In the genomic region with DNA sequence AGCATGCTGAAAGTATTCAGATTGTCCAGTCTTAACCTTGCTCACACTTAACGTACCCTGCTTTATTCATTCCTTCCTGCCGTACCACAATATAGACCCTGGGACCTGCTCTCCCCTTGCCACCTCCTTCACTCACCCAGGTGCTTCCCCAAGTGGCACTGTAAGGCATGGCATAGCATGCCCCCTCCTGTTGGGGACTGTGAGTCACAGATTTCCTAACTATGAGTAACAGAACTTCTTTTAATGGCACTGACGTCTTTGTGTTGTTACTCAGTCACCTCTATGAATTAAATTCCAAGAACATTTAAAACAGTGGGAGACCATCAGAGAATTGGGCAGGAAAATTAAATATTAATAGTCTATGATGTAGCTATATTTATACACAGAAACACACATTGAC, we compare ENCODE assay signal across 22 cellular contexts.
DNase-seq lines count a peak whose midpoint lies in the region; ATAC-seq and TF ChIP-seq lines count a peak whose summit lies in the region.
"Had no signal": no experiment of that assay in that cellular context is flagged by ENCODE, and none has a peak within 500 bp of the region (broad histone marks: within the 10 kb centered on the region; RNA-seq: fewer than 3 reads in every experiment).

No MANE protein-coding gene starts in this region.

- H3K9me3 Mint-ChIP-seq in T-cell: peaks cover 17 to 42% (median 23%) of the 10 kb centered on the region in 3 donors

- intact Hi-C loops in lower lobe of right lung (cut with DNase I): no loop called here

- H3K4me3 ChIP-seq in astrocyte of the cerebellum (ENCODE audit: low read depth, low read length) (no peak overlapping the region), lower lobe of right lung (no peak overlapping the region), coronary artery (no peak overlapping the region)
- H3K4me3 ChIP-seq: dorsolateral prefrontal cortex, esophagus squamous epithelium, GM12878, right lobe of liver, stomach, vagina had no signal

- H3K27me3 Mint-ChIP-seq in T-cell: no peaks in the 10 kb centered on the region

- H3K36me3 ChIP-seq in lower lobe of right lung: no peaks in the 10 kb centered on the region
- H3K36me3 ChIP-seq: esophagus squamous epithelium, neutrophil, right lobe of liver, stomach, vagina had no signal

- in situ Hi-C loops in astrocyte of the cerebellum (cut with HindIII; ENCODE audit: low sequenced_read_pairs): no loop called here

- peak; percentile 70 for DNase-seq in ELR (ENCODE audit: low read depth)
- peak; percentile 2 for DNase-seq in MV-4-11 (lab: John Stamatoyannopoulos, UW)
- DNase-seq in astrocyte of the cerebellum (ENCODE audit: low read depth): no peak
- no peak for DNase-seq in lower lobe of right lung
- no peak for DNase-seq in NCI-H2227 (lab: John Stamatoyannopoulos, UW; ENCODE audit: unreplicated experiment)
- no peak for DNase-seq in T-cell
- DNase-seq in coronary artery (ENCODE audit: low spot score): no peak
- DNase-seq: activated CD4-positive, alpha-beta T cell treated with anti-CD3 and anti-CD28 coated beads for 48 hours; COR-L47; dorsolateral prefrontal cortex; esophagus squamous epithelium; NCI-H1105 treated with DMSO at 0.1 percent for 48 hours; NCI-H2171; NK-92 treated with Interleukin-12 subunit alpha and Interleukin-12 subunit beta, amount 100 ng/mL, for 24 hours; right lobe of liver; stomach; T-helper 9 cell had no signal

- H3K36me3 Mint-ChIP-seq in T-cell: no peaks in the 10 kb centered on the region

- POLR2A ChIA-PET in T-cell (lab: Charles Lee): no interaction called here

- H3K4me3 Mint-ChIP-seq in T-cell: no peak overlapping the region

- CTCF ChIA-PET in T-cell (lab: Charles Lee): no interaction called here

- H3K27ac Mint-ChIP-seq in T-cell: no peak overlapping the region

- ATAC-seq in lower lobe of right lung (peak; percentile 55 to 59), T-cell (replicated peaks in 1 of 4) (no peak), GM18909 (IDR thresholded peaks at IDR 0.05; ENCODE audit: poor library complexity, unreplicated experiment) (no peak)
- ATAC-seq: GM12878, HCT116 had no signal

- H3K4me1 ChIP-seq in lower lobe of right lung: no peaks in the 10 kb centered on the region
- H3K4me1 ChIP-seq: esophagus squamous epithelium, right lobe of liver, stomach, vagina had no signal

- H3K9me3 ChIP-seq in lower lobe of right lung: no peaks in the 10 kb centered on the region
- H3K9me3 ChIP-seq: esophagus squamous epithelium, neutrophil, right lobe of liver, stomach, vagina had no signal

- TF ChIP-seq CTCF in astrocyte of the cerebellum (IDR thresholded peaks at IDR 0.05; ENCODE audit: low read depth, low read length, missing control alignments): peak; percentile 15
- no peak for TF ChIP-seq CTCF in lower lobe of right lung (IDR thresholded peaks at IDR 0.05)
- TF ChIP-seq CTCF in coronary artery (IDR thresholded peaks at IDR 0.05): no peak

- no peaks in the 10 kb centered on the region for H3K27me3 ChIP-seq in lower lobe of right lung (ENCODE audit: low read depth)
- H3K27me3 ChIP-seq: dorsolateral prefrontal cortex, esophagus squamous epithelium, neutrophil, right lobe of liver, stomach, vagina had no signal

- H3K27ac ChIP-seq in lower lobe of right lung (no peak overlapping the region), coronary artery (no peak overlapping the region)
- H3K27ac ChIP-seq: dorsolateral prefrontal cortex, esophagus squamous epithelium, neutrophil, right lobe of liver, stomach, vagina had no signal

- no peaks in the 10 kb centered on the region for H3K4me1 Mint-ChIP-seq in T-cell

Comparison
In these comparisons a context has a peak if more than half of its experiments do, and no peak if none do; other contexts are left out.
1. DNase-seq: peak in ELR (single experiment) and MV-4-11 (single experiment); none in astrocyte of the cerebellum (single experiment), lower lobe of right lung (single experiment), NCI-H2227 (single experiment), T-cell (0 of 34) and coronary artery (single experiment).
2. ATAC-seq: peak in lower lobe of right lung (2 of 2); none in T-cell (0 of 4) and GM18909 (single experiment).